Comparison of ENCODE assay signal across 8 cellular contexts in the genomic region with DNA sequence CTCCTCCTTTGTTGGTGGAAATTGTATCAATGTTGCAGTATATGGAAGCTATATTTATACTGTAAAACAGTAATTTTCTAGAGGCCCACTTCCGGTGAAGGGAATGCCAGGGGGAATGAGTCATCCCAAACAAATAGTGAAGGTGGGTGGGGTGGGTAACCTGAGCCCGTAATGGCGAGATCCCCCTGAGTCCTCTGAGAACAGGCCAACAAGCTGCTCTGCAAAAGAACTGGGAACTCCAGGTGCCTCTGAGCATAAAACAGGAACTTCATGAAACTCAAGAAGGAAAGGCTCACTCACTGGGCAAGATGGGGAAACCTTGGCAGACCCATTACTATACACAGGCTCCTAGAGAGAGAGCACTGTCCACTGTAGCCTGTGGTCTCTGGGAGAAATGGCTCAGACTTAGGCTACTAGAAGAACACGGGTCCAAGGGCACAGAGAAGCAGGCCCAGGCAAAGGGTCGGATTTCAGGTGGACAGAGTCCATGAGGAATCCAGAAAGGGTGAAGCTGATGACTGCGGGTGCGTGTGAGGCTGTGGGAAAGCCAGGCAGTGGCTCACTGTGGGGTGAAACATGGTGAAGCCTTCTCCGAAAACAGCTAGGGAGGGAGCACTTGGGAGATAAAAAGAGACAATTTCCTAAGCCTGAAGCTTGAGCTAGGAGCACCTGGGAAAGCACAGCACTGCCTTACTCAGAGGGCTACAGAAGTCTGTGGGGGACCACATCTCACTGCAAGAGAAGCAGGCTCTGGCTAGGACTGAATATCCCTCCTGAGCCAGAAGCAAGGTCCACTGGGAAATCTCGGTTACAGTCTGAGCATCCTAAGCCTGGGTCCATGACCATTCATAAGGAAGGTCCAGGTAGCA. TPM values are rescaled to one million over a fixed set of nuclear protein-coding genes. Genes with fewer than 3 reads are reported as not detected.
DNase-seq lines count a peak whose midpoint lies in the region; TF ChIP-seq lines count a peak whose summit lies in the region.
"Had no signal": no experiment of that assay in that cellular context is flagged by ENCODE, and none has a peak within 500 bp of the region (broad histone marks: within the 10 kb centered on the region; RNA-seq: fewer than 3 reads in every experiment).

No MANE protein-coding gene starts in this region.

- no peaks in the 10 kb centered on the region for H3K27me3 ChIP-seq in esophagus muscularis mucosa
- H3K27me3 ChIP-seq in stomach smooth muscle (ENCODE audit: control insufficient read depth in 1 of 2, insufficient read depth in 2 of 2, low read length in 2 of 2), result no peaks in the 10 kb centered on the region

- H3K79me2 ChIP-seq in OCI-LY7 (ENCODE audit: insufficient read depth, low read depth, low read length), result no peaks in the 10 kb centered on the region

- H3K9ac ChIP-seq in stomach smooth muscle (ENCODE audit: low read length in 2 of 2), result no peak overlapping the region

- TF ChIP-seq CTCF in esophagus muscularis mucosa (IDR thresholded peaks at IDR 0.05) (no peak), OCI-LY7 (conservative IDR thresholded peaks at IDR 0.05; ENCODE audit: low read length) (no peak), GM13976 (IDR thresholded peaks at IDR 0.05; ENCODE audit: borderline replicate concordance, control extremely low read depth, extremely low read depth, insufficient read depth, missing control alignments) (no peak)

- BruUV-seq in OCI-LY7 (replicated peaks; lab: Mats Ljungman, UMichigan), result no TSS peak

- TF ChIP-seq POLR2A in esophagus muscularis mucosa (IDR thresholded peaks at IDR 0.05; ENCODE audit: low read depth), result no peak

- no peak overlapping the region for H3K4me3 ChIP-seq in esophagus muscularis mucosa
- no peak overlapping the region for H3K4me3 ChIP-seq in stomach smooth muscle (ENCODE audit: low read length in 2 of 2)
- no peak overlapping the region for H3K4me3 ChIP-seq in OCI-LY7 (ENCODE audit: low read depth, low read length, poor library complexity, severe bottlenecking)

- H3K4me2 ChIP-seq in OCI-LY7 (ENCODE audit: low read length), result no peak overlapping the region

- no peak overlapping the region for H2AFZ ChIP-seq in OCI-LY7 (ENCODE audit: low read length)

- POLR2A ChIA-PET in OCI-LY7 (lab: Charles Lee), result interaction anchor here (0.5 kb wide), 1 partner anchor 56 kb away, joined by 4 read pairs; no protein-coding TSS in a partner anchor

- intact Hi-C loops in esophagus muscularis mucosa (cut with DNase I), result no loop called here
- intact Hi-C loops in OCI-LY7 (cut with micrococcal nuclease; ENCODE audit: unreplicated experiment), result no loop called here

- 57% methylated on average over 9 of the region's 9 CpGs for WGBS in esophagus muscularis mucosa

- CTCF ChIA-PET in OCI-LY7 (lab: Charles Lee; ENCODE audit: unreplicated experiment), result no interaction called here

- H3K27ac ChIP-seq in esophagus muscularis mucosa (replicated peaks in 1 of 4) (peak overlapping the region in 3 of 4 donors; percentile 11 to 56 (median 22)), stomach smooth muscle (ENCODE audit: low read length) (peak overlapping the region; percentile 24), OCI-LY7 (ENCODE audit: low read depth, low read length, poor library complexity, severe bottlenecking) (no peak overlapping the region)

- in situ Hi-C loops in GM13976 (cut with MboI; ENCODE audit: low sequenced_read_pairs, unreplicated experiment), result loop anchor here (25.0 kb wide), 1 partner anchor 603 kb away; no protein-coding TSS in a partner anchor

- no peak for TF ChIP-seq EP300 in esophagus muscularis mucosa (IDR thresholded peaks at IDR 0.05)

- peak; percentile 94 for DNase-seq in HS-27A (ENCODE audit: low read depth)
- peak; percentile 39 for DNase-seq in NCI-H748 treated with DMSO at 0.1 percent for 48 hours (lab: John Stamatoyannopoulos, UW)
- DNase-seq in esophagus muscularis mucosa (ENCODE audit: extremely low spot score), result peak; percentile 91
- DNase-seq in OCI-LY7 (ENCODE audit: low spot score), result no peak
- DNase-seq in cerebellar cortex (ENCODE audit: low spot score), result no peak
- no peak for DNase-seq in GM13976 (ENCODE audit: low spot score)
- DNase-seq: activated naive CD8-positive, alpha-beta T cell treated with anti-CD3 and anti-CD28 coated beads, Interleukin-2, amount 10 ng/mL, durations not matched to agents 7 days and 5 days had no signal

- H3K9me3 ChIP-seq in esophagus muscularis mucosa (no peaks in the 10 kb centered on the region), stomach smooth muscle (ENCODE audit: control insufficient read depth in 2 of 2, low read length in 2 of 2) (no peaks in the 10 kb centered on the region), OCI-LY7 (ENCODE audit: low read length) (no peaks in the 10 kb centered on the region)

- H3K4me1 ChIP-seq in esophagus muscularis mucosa, result peaks cover 14 to 21% (median 18%) of the 10 kb centered on the region in 4 donors
- peaks cover 11% of the 10 kb centered on the region for H3K4me1 ChIP-seq in stomach smooth muscle (ENCODE audit: control insufficient read depth, insufficient read depth, low read length)
- H3K4me1 ChIP-seq in OCI-LY7 (ENCODE audit: insufficient read depth, low read length, poor library complexity, severe bottlenecking), result no peaks in the 10 kb centered on the region

- no peaks in the 10 kb centered on the region for H3K9me2 ChIP-seq in OCI-LY7 (ENCODE audit: insufficient read depth, low read length)

- H3K36me3 ChIP-seq in esophagus muscularis mucosa, result peaks cover 19 to 60% (median 46%) of the 10 kb centered on the region in 4 donors
- H3K36me3 ChIP-seq in stomach smooth muscle (ENCODE audit: control insufficient read depth in 2 of 2, insufficient read depth in 2 of 2, low read length in 2 of 2), result peaks cover 19 to 44% of the 10 kb centered on the region in 2 donors
- H3K36me3 ChIP-seq in OCI-LY7 (ENCODE audit: insufficient read depth, low read length), result no peaks in the 10 kb centered on the region

- H4K20me1 ChIP-seq in OCI-LY7 (ENCODE audit: insufficient read depth, low read length), result no peaks in the 10 kb centered on the region

RNA-seq across cellular contexts. Expression of gene LARP6, which starts 19.8 kb away (rescaled TPM):
- total RNA-seq in esophagus muscularis mucosa (10 to 100 TPM; 21.2 to 36.3 (median 32.7) TPM), OCI-LY7 (2022) (not detected in 2 replicates)
- total RNA-seq in OCI-LY7 (2014; rRNA removed; shearing (Covaris generic)), result not detected in 2 replicates
- total RNA-seq: activated naive CD8-positive, alpha-beta T cell treated with anti-CD3 and anti-CD28 coated beads, Interleukin-2, amount 10 ng/mL, durations not matched to agents 7 days and 5 days had no signal

RNA-seq across cellular contexts. Expression of gene THAP10, which starts 58.1 kb away (rescaled TPM):
- total RNA-seq in esophagus muscularis mucosa (1 to 10 TPM; 1.3 to 3.4 (median 2.5) TPM), OCI-LY7 (2022) (not detected in 2 replicates)
- total RNA-seq in OCI-LY7 (2014; rRNA removed; shearing (Covaris generic)), result not detected in 2 replicates
- total RNA-seq: activated naive CD8-positive, alpha-beta T cell treated with anti-CD3 and anti-CD28 coated beads, Interleukin-2, amount 10 ng/mL, durations not matched to agents 7 days and 5 days had no signal

RNA-seq across cellular contexts. Expression of gene LRRC49, which starts 58.5 kb away (rescaled TPM):
- total RNA-seq in esophagus muscularis mucosa (10 to 100 TPM in 1 of 4 donors, 1 to 10 TPM in 3; 3.3 to 10.4 (median 7.0) TPM), OCI-LY7 (2022) (not detected in 2 replicates)
- total RNA-seq in OCI-LY7 (2014; rRNA removed; shearing (Covaris generic)), result not detected in 2 replicates
- total RNA-seq: activated naive CD8-positive, alpha-beta T cell treated with anti-CD3 and anti-CD28 coated beads, Interleukin-2, amount 10 ng/mL, durations not matched to agents 7 days and 5 days had no signal

Comparison
In these comparisons a context has a peak if more than half of its experiments do, and no peak if none do; other contexts are left out.
1. DNase-seq: peak in HS-27A (single experiment), NCI-H748 treated with DMSO at 0.1 percent for 48 hours (single experiment) and esophagus muscularis mucosa (single experiment); none in OCI-LY7 (single experiment), cerebellar cortex (single experiment) and GM13976 (single experiment).
2. RNA of gene LARP6, which starts 19.8 kb away (total RNA-seq): 21.2 to 36.3 TPM in esophagus muscularis mucosa; not detected in OCI-LY7; every median in the first group is over 10 times any median in the second.
3. RNA of gene LRRC49, which starts 58.5 kb away (total RNA-seq): 3.3 to 10.4 TPM in esophagus muscularis mucosa; not detected in OCI-LY7; every median in the first group is over 4 times any median in the second.